ENCODE assay signal across 1 cellular context in genomic region chr1:151198254-151199127, GRCh38.
A peak's percentile ranks its signal among the peaks of the same experiment; 100 is the strongest.
TF ChIP-seq lines count a peak whose summit lies in the region.

Gene PIP5K1A, plus strand, starts transcription at chr1:151198552. Its CDS starts 445 bp downstream, at chr1:151198997.

TF ChIP-seq in HepG2, 621 proteins besides CTCF, POLR2A, EP300 and RAD21 (continued from another document and continues in another):
- TF ChIP-seq, protein P1, sequence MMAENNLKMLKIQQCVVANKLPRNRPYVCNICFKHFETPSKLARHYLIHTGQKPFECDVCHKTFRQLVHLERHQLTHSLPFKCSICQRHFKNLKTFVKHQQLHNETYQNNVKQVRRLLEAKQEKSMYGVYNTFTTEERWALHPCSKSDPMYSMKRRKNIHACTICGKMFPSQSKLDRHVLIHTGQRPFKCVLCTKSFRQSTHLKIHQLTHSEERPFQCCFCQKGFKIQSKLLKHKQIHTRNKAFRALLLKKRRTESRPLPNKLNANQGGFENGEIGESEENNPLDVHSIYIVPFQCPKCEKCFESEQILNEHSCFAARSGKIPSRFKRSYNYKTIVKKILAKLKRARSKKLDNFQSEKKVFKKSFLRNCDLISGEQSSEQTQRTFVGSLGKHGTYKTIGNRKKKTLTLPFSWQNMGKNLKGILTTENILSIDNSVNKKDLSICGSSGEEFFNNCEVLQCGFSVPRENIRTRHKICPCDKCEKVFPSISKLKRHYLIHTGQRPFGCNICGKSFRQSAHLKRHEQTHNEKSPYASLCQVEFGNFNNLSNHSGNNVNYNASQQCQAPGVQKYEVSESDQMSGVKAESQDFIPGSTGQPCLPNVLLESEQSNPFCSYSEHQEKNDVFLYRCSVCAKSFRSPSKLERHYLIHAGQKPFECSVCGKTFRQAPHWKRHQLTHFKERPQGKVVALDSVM (CRISPR knock-in tag; IDR thresholded peaks at IDR 0.05) = 0 out of 2 replicates have a peak, but pooled peaks have one; percentile 4
- 0 out of 2 replicates have a peak, but pooled peaks have one; percentile 13 for TF ChIP-seq AHR (CRISPR knock-in tag; IDR thresholded peaks at IDR 0.05)
- no peak for TF ChIP-seq NCOA1 (CRISPR knock-in tag; IDR thresholded peaks at IDR 0.05)
- peak; percentile 62 for TF ChIP-seq ZNF281 (CRISPR knock-in tag; IDR thresholded peaks at IDR 0.05; ENCODE audit: borderline replicate concordance)
- peak; percentile 89 for TF ChIP-seq BHLHE40 (IDR thresholded peaks at IDR 0.05; ENCODE audit: low read length)
- TF ChIP-seq NR2C2 (CRISPR knock-in tag; IDR thresholded peaks at IDR 0.05; ENCODE audit: borderline replicate concordance) = peak; percentile 80
- peak; percentile 88 for TF ChIP-seq ZFX (CRISPR knock-in tag; IDR thresholded peaks at IDR 0.05; ENCODE audit: low read depth)
- no peak for TF ChIP-seq EEA1 (CRISPR knock-in tag; IDR thresholded peaks at IDR 0.05; ENCODE audit: borderline replicate concordance)
- TF ChIP-seq ASH2L (IDR thresholded peaks at IDR 0.05; ENCODE audit: insufficient read length, low read depth, low read length) = peak; percentile 52
- peak; percentile 62; the same call in 1 of the 3 replicates for TF ChIP-seq MXI1 (IDR thresholded peaks at IDR 0.05; ENCODE audit: borderline replicate concordance, low read depth, low read length)
- 0 out of 2 replicates have a peak, but pooled peaks have one; percentile 15 for TF ChIP-seq ZNF724P (CRISPR knock-in tag; IDR thresholded peaks at IDR 0.05; ENCODE audit: borderline replicate concordance)
- TF ChIP-seq ZSCAN30 (CRISPR knock-in tag; IDR thresholded peaks at IDR 0.05) = 0 out of 2 replicates have a peak, but pooled peaks have one; percentile 52
- TF ChIP-seq U2AF2 (IDR thresholded peaks at IDR 0.05; ENCODE audit: low read depth, low read length) = no peak
- TF ChIP-seq ZNF614 (CRISPR knock-in tag; IDR thresholded peaks at IDR 0.05; ENCODE audit: borderline replicate concordance) = no peak
- 0 out of 2 replicates have a peak, but pooled peaks have one; percentile 13 for TF ChIP-seq TCF7 (IDR thresholded peaks at IDR 0.05; ENCODE audit: low read depth)
- TF ChIP-seq ZNF333 (CRISPR knock-in tag; IDR thresholded peaks at IDR 0.05; ENCODE audit: borderline replicate concordance) = 0 out of 2 replicates have a peak, but pooled peaks have one; percentile 49
- no peak for TF ChIP-seq ZFP41 (CRISPR knock-in tag; IDR thresholded peaks at IDR 0.05; ENCODE audit: borderline replicate concordance)
- peak; percentile 59; the same call in 1 of the 2 replicates for TF ChIP-seq KAT8 (CRISPR knock-in tag; IDR thresholded peaks at IDR 0.05)
- TF ChIP-seq TOPORS (CRISPR knock-in tag; IDR thresholded peaks at IDR 0.05) = peak; percentile 33; the same call in 1 of the 2 replicates
- 0 out of 2 replicates have a peak, but pooled peaks have one; percentile 20 for TF ChIP-seq GTF3A (CRISPR knock-in tag; conservative IDR thresholded peaks at IDR 0.05)
- peak; percentile 73; the same call in 1 of the 2 replicates for TF ChIP-seq NAIF1 (CRISPR knock-in tag; IDR thresholded peaks at IDR 0.05; ENCODE audit: borderline replicate concordance)
- peak; percentile 49; the same call in 1 of the 2 replicates for TF ChIP-seq CREM (IDR thresholded peaks at IDR 0.05)
- TF ChIP-seq CREM (CRISPR knock-in tag; IDR thresholded peaks at IDR 0.05) = no peak
- peak; percentile 68; the same call in 1 of the 2 replicates for TF ChIP-seq ZFP90 (CRISPR knock-in tag; IDR thresholded peaks at IDR 0.05; ENCODE audit: borderline replicate concordance)
- no peak for TF ChIP-seq MTF1 (CRISPR knock-in tag; IDR thresholded peaks at IDR 0.05)
- TF ChIP-seq ZNF337 (CRISPR knock-in tag; IDR thresholded peaks at IDR 0.05; ENCODE audit: borderline replicate concordance, low read depth) = 0 out of 2 replicates have a peak, but pooled peaks have one; percentile 16
- TF ChIP-seq KMT2A (CRISPR knock-in tag; IDR thresholded peaks at IDR 0.05) = peak; percentile 64
- TF ChIP-seq ZNF331 (CRISPR knock-in tag; IDR thresholded peaks at IDR 0.05) = no peak; the same call in 1 of the 2 replicates
- peak; percentile 67; the same call in 1 of the 2 replicates for TF ChIP-seq ZSCAN21 (CRISPR knock-in tag; IDR thresholded peaks at IDR 0.05; ENCODE audit: borderline replicate concordance)
- TF ChIP-seq MED13 (CRISPR knock-in tag; IDR thresholded peaks at IDR 0.05) = peak; percentile 15; the same call in 1 of the 2 replicates
- TF ChIP-seq, protein P2, sequence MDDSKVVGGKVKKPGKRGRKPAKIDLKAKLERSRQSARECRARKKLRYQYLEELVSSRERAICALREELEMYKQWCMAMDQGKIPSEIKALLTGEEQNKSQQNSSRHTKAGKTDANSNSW (CRISPR knock-in tag; IDR thresholded peaks at IDR 0.05; ENCODE audit: borderline replicate concordance) = peak; percentile 27; the same call in 1 of the 2 replicates
- TF ChIP-seq ADNP (CRISPR knock-in tag; IDR thresholded peaks at IDR 0.05) = no peak
- TF ChIP-seq ZNF740 (CRISPR knock-in tag; IDR thresholded peaks at IDR 0.05) = no peak
- TF ChIP-seq HNF1A (IDR thresholded peaks at IDR 0.05; ENCODE audit: low read depth) = no peak
- TF ChIP-seq HNF1A (CRISPR knock-in tag; IDR thresholded peaks at IDR 0.05; ENCODE audit: borderline replicate concordance) = 0 out of 2 replicates have a peak, but pooled peaks have one; percentile 42
- TF ChIP-seq ZNF253 (CRISPR knock-in tag; IDR thresholded peaks at IDR 0.05; ENCODE audit: borderline replicate concordance) = 0 out of 2 replicates have a peak, but pooled peaks have one; percentile 47
- TF ChIP-seq ZEB1 (IDR thresholded peaks at IDR 0.05; ENCODE audit: insufficient replicate concordance, low read depth) = peak; percentile 43
- no peak for TF ChIP-seq ZNF564 (CRISPR knock-in tag; IDR thresholded peaks at IDR 0.05)
- TF ChIP-seq ZC3H13 (CRISPR knock-in tag; IDR thresholded peaks at IDR 0.05) = 0 out of 2 replicates have a peak, but pooled peaks have one; percentile 28
- TF ChIP-seq GABPB1 (CRISPR knock-in tag; IDR thresholded peaks at IDR 0.05) = peak; percentile 51; the same call in 1 of the 2 replicates
- TF ChIP-seq ZNF430 (CRISPR knock-in tag; IDR thresholded peaks at IDR 0.05) = peak; percentile 66
- TF ChIP-seq FOXJ3 (CRISPR knock-in tag; IDR thresholded peaks at IDR 0.05; ENCODE audit: borderline replicate concordance) = no peak
- TF ChIP-seq ZFP36 (IDR thresholded peaks at IDR 0.05; ENCODE audit: borderline replicate concordance, low read depth, low read length, partially characterized antibody) = no peak
- TF ChIP-seq KDM1A (CRISPR knock-in tag; IDR thresholded peaks at IDR 0.05) = peak; percentile 61; the same call in 1 of the 2 replicates
- TF ChIP-seq TFE3 (CRISPR knock-in tag; IDR thresholded peaks at IDR 0.05) = 0 out of 2 replicates have a peak, but pooled peaks have one; percentile 62
- peak; percentile 67 for TF ChIP-seq RBFOX2 (IDR thresholded peaks at IDR 0.05; ENCODE audit: low read depth, low read length)
- 0 out of 2 replicates have a peak, but pooled peaks have one; percentile 79 for TF ChIP-seq DNMT3B (CRISPR knock-in tag; conservative IDR thresholded peaks at IDR 0.05)
- TF ChIP-seq, protein P3, sequence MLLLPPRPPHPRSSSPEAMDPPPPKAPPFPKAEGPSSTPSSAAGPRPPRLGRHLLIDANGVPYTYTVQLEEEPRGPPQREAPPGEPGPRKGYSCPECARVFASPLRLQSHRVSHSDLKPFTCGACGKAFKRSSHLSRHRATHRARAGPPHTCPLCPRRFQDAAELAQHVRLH (CRISPR knock-in tag; IDR thresholded peaks at IDR 0.05; ENCODE audit: borderline replicate concordance, low read depth) = peak; percentile 74; the same call in 1 of the 2 replicates
- TF ChIP-seq ATF7 (IDR thresholded peaks at IDR 0.05) = no peak
- 0 out of 2 replicates have a peak, but pooled peaks have one; percentile 25 for TF ChIP-seq ATF7 (CRISPR knock-in tag; IDR thresholded peaks at IDR 0.05)
- TF ChIP-seq MTA1 (CRISPR knock-in tag; IDR thresholded peaks at IDR 0.05; ENCODE audit: borderline replicate concordance) = peak; percentile 86; the same call in 1 of the 2 replicates
- no peak for TF ChIP-seq ZNF34 (CRISPR knock-in tag; IDR thresholded peaks at IDR 0.05; ENCODE audit: borderline replicate concordance)
- TF ChIP-seq ZNF232 (CRISPR knock-in tag; IDR thresholded peaks at IDR 0.05; ENCODE audit: borderline replicate concordance) = peak; percentile 51; the same call in 1 of the 2 replicates
- TF ChIP-seq RAD51 (IDR thresholded peaks at IDR 0.05; ENCODE audit: borderline replicate concordance) = peak; percentile 92
- TF ChIP-seq SP140L (CRISPR knock-in tag; IDR thresholded peaks at IDR 0.05; ENCODE audit: borderline replicate concordance) = 0 out of 2 replicates have a peak, but pooled peaks have one; percentile 20
- peak; percentile 80 for TF ChIP-seq TAF1 (CRISPR knock-in tag; IDR thresholded peaks at IDR 0.05)
- peak; percentile 62; the same call in 1 of the 2 replicates for TF ChIP-seq ZNF441 (CRISPR knock-in tag; IDR thresholded peaks at IDR 0.05; ENCODE audit: borderline replicate concordance)
- peak; percentile 33; the same call in 1 of the 2 replicates for TF ChIP-seq RXRA (CRISPR knock-in tag; IDR thresholded peaks at IDR 0.05)
- peak; percentile 33; the same call in 1 of the 2 replicates for TF ChIP-seq RCOR2 (CRISPR knock-in tag; IDR thresholded peaks at IDR 0.05)
- 0 out of 2 replicates have a peak, but pooled peaks have one; percentile 56 for TF ChIP-seq REL (CRISPR knock-in tag; conservative IDR thresholded peaks at IDR 0.05)
- TF ChIP-seq, protein P4, sequence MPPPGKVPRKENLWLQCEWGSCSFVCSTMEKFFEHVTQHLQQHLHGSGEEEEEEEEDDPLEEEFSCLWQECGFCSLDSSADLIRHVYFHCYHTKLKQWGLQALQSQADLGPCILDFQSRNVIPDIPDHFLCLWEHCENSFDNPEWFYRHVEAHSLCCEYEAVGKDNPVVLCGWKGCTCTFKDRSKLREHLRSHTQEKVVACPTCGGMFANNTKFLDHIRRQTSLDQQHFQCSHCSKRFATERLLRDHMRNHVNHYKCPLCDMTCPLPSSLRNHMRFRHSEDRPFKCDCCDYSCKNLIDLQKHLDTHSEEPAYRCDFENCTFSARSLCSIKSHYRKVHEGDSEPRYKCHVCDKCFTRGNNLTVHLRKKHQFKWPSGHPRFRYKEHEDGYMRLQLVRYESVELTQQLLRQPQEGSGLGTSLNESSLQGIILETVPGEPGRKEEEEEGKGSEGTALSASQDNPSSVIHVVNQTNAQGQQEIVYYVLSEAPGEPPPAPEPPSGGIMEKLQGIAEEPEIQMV (CRISPR knock-in tag; IDR thresholded peaks at IDR 0.05; ENCODE audit: low read depth) = peak; percentile 11; the same call in 1 of the 2 replicates
